1 cellular context compared by ENCODE assay signal in the genomic region with DNA sequence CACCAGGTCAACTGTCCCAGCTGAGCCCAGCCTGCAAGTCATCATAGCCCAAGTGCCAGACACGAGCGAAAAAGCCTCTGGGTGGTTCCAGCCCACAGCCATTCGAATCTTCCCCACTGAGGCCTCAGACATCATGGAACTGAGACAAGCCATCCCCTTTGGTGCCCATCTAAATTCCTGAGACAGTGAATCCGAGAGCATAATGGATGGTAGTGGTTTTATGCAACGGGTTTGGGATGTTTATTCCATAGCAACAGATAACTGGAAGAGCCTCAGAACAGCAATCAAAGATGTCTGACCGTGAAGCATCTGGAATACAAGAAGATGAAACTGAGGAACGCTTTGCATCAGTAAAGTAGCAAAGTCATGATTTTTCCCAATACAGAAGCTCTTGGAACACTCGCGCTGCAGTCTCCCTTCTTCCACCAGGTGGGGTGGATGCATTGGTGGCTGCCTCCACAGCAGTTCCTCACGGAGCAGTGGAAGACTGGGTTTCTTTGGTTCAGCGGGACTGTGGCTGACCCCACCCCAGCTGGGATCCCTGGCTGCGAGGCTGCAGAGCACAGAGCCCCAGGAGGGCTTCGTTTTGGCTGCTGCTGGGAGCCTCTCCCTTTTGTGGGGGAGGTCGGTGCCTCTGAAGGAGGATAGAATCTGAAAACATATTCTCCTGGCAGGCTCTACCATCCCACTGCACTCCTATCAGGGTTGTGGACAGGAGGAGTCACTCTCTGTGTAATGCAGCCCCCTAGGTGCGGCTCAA.
TF ChIP-seq lines count a peak whose summit lies in the region.

No MANE protein-coding gene starts in this region.

TF ChIP-seq in K562, 482 proteins besides CTCF, POLR2A, EP300 and RAD21 (continued from another document):
- TF ChIP-seq, protein P1, sequence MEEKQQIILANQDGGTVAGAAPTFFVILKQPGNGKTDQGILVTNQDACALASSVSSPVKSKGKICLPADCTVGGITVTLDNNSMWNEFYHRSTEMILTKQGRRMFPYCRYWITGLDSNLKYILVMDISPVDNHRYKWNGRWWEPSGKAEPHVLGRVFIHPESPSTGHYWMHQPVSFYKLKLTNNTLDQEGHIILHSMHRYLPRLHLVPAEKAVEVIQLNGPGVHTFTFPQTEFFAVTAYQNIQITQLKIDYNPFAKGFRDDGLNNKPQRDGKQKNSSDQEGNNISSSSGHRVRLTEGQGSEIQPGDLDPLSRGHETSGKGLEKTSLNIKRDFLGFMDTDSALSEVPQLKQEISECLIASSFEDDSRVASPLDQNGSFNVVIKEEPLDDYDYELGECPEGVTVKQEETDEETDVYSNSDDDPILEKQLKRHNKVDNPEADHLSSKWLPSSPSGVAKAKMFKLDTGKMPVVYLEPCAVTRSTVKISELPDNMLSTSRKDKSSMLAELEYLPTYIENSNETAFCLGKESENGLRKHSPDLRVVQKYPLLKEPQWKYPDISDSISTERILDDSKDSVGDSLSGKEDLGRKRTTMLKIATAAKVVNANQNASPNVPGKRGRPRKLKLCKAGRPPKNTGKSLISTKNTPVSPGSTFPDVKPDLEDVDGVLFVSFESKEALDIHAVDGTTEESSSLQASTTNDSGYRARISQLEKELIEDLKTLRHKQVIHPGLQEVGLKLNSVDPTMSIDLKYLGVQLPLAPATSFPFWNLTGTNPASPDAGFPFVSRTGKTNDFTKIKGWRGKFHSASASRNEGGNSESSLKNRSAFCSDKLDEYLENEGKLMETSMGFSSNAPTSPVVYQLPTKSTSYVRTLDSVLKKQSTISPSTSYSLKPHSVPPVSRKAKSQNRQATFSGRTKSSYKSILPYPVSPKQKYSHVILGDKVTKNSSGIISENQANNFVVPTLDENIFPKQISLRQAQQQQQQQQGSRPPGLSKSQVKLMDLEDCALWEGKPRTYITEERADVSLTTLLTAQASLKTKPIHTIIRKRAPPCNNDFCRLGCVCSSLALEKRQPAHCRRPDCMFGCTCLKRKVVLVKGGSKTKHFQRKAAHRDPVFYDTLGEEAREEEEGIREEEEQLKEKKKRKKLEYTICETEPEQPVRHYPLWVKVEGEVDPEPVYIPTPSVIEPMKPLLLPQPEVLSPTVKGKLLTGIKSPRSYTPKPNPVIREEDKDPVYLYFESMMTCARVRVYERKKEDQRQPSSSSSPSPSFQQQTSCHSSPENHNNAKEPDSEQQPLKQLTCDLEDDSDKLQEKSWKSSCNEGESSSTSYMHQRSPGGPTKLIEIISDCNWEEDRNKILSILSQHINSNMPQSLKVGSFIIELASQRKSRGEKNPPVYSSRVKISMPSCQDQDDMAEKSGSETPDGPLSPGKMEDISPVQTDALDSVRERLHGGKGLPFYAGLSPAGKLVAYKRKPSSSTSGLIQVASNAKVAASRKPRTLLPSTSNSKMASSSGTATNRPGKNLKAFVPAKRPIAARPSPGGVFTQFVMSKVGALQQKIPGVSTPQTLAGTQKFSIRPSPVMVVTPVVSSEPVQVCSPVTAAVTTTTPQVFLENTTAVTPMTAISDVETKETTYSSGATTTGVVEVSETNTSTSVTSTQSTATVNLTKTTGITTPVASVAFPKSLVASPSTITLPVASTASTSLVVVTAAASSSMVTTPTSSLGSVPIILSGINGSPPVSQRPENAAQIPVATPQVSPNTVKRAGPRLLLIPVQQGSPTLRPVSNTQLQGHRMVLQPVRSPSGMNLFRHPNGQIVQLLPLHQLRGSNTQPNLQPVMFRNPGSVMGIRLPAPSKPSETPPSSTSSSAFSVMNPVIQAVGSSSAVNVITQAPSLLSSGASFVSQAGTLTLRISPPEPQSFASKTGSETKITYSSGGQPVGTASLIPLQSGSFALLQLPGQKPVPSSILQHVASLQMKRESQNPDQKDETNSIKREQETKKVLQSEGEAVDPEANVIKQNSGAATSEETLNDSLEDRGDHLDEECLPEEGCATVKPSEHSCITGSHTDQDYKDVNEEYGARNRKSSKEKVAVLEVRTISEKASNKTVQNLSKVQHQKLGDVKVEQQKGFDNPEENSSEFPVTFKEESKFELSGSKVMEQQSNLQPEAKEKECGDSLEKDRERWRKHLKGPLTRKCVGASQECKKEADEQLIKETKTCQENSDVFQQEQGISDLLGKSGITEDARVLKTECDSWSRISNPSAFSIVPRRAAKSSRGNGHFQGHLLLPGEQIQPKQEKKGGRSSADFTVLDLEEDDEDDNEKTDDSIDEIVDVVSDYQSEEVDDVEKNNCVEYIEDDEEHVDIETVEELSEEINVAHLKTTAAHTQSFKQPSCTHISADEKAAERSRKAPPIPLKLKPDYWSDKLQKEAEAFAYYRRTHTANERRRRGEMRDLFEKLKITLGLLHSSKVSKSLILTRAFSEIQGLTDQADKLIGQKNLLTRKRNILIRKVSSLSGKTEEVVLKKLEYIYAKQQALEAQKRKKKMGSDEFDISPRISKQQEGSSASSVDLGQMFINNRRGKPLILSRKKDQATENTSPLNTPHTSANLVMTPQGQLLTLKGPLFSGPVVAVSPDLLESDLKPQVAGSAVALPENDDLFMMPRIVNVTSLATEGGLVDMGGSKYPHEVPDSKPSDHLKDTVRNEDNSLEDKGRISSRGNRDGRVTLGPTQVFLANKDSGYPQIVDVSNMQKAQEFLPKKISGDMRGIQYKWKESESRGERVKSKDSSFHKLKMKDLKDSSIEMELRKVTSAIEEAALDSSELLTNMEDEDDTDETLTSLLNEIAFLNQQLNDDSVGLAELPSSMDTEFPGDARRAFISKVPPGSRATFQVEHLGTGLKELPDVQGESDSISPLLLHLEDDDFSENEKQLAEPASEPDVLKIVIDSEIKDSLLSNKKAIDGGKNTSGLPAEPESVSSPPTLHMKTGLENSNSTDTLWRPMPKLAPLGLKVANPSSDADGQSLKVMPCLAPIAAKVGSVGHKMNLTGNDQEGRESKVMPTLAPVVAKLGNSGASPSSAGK (IDR thresholded peaks at IDR 0.05), result no peak
- no peak for TF ChIP-seq TGIF2 (CRISPR knock-in tag; IDR thresholded peaks at IDR 0.05)
- TF ChIP-seq PTTG1 (tag; IDR thresholded peaks at IDR 0.05; ENCODE audit: low read depth), result no peak
- TF ChIP-seq GABPA (tag; conservative IDR thresholded peaks at IDR 0.05; ENCODE audit: low read depth), result no peak
- TF ChIP-seq, protein P2, sequence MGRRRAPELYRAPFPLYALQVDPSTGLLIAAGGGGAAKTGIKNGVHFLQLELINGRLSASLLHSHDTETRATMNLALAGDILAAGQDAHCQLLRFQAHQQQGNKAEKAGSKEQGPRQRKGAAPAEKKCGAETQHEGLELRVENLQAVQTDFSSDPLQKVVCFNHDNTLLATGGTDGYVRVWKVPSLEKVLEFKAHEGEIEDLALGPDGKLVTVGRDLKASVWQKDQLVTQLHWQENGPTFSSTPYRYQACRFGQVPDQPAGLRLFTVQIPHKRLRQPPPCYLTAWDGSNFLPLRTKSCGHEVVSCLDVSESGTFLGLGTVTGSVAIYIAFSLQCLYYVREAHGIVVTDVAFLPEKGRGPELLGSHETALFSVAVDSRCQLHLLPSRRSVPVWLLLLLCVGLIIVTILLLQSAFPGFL (CRISPR knock-in tag; IDR thresholded peaks at IDR 0.05), result no peak
- TF ChIP-seq, protein P3, sequence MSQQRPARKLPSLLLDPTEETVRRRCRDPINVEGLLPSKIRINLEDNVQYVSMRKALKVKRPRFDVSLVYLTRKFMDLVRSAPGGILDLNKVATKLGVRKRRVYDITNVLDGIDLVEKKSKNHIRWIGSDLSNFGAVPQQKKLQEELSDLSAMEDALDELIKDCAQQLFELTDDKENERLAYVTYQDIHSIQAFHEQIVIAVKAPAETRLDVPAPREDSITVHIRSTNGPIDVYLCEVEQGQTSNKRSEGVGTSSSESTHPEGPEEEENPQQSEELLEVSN (IDR thresholded peaks at IDR 0.05; ENCODE audit: borderline replicate concordance in 1 of 2, extremely low read depth in 1 of 2, insufficient read depth in 1 of 2, insufficient read length in 1 of 2, low read depth in 1 of 2, low read length in 1 of 2, poor library complexity in 1 of 2, severe bottlenecking in 1 of 2), result no peak
- TF ChIP-seq MCM5 (IDR thresholded peaks at IDR 0.05; ENCODE audit: low read depth), result no peak
- TF ChIP-seq POLR2AphosphoS5 (IDR thresholded peaks at IDR 0.05; ENCODE audit: control insufficient read depth, insufficient read depth, low read depth, low read length), result no peak
- no peak for TF ChIP-seq JUN (IDR thresholded peaks at IDR 0.05; ENCODE audit: borderline replicate concordance, low read depth, low read length)
- TF ChIP-seq JUN (CRISPR knock-in tag; IDR thresholded peaks at IDR 0.05; ENCODE audit: borderline replicate concordance), result no peak
- TF ChIP-seq KAT7 (CRISPR knock-in tag; IDR thresholded peaks at IDR 0.05; ENCODE audit: borderline replicate concordance), result no peak
- no peak for TF ChIP-seq SIX5 (IDR thresholded peaks at IDR 0.05; ENCODE audit: borderline replicate concordance in 1 of 2, insufficient read depth in 1 of 2, low read depth in 1 of 2, low read length in 2 of 2)
- no peak for TF ChIP-seq NFATC3 (IDR thresholded peaks at IDR 0.05)
- no peak for TF ChIP-seq ZFP30 (CRISPR knock-in tag; IDR thresholded peaks at IDR 0.05; ENCODE audit: borderline replicate concordance)
